Comparison of ENCODE assay signal across 8 cellular contexts in genomic region chr2:119126650-119127049, GRCh38. TPM values are rescaled to one million over a fixed set of nuclear protein-coding genes. Genes with fewer than 3 reads are reported as not detected.
DNase-seq lines count a peak whose midpoint lies in the region; ATAC-seq lines count a peak whose summit lies in the region.

No MANE protein-coding gene starts in this region.

- peak; percentile 9 for DNase-seq in EH (ENCODE audit: low read depth)
- DNase-seq in HuH-7.5 (ENCODE audit: low spot score), result peak; percentile 49
- peak; percentile 44 for DNase-seq in activated CD8-positive, alpha-beta T cell treated with anti-CD3 and anti-CD28 coated beads, Interleukin-2, amount 10 ng/mL, durations not matched to agents 7 days and 5 days
- peak; percentile 1 to 9 (median 3) for DNase-seq in immature natural killer cell
- no peak for DNase-seq in NCI-H345 treated with DMSO at 0.1 percent for 48 hours (lab: John Stamatoyannopoulos, UW; ENCODE audit: unreplicated experiment)
- no peak for DNase-seq in NCI-H446 (lab: John Stamatoyannopoulos, UW)

- H3K36me3 Mint-ChIP-seq in activated CD8-positive, alpha-beta T cell treated with anti-CD3 and anti-CD28 coated beads, Interleukin-2, amount 10 ng/mL, durations not matched to agents 7 days and 5 days (ENCODE audit: low read depth), result no peaks in the 10 kb centered on the region
- H3K36me3 Mint-ChIP-seq in immature natural killer cell, result no peaks in the 10 kb centered on the region

- H3K4me1 Mint-ChIP-seq in activated CD8-positive, alpha-beta T cell treated with anti-CD3 and anti-CD28 coated beads, Interleukin-2, amount 10 ng/mL, durations not matched to agents 7 days and 5 days (ENCODE audit: low read depth), result no peaks in the 10 kb centered on the region
- H3K4me1 Mint-ChIP-seq in immature natural killer cell, result no peaks in the 10 kb centered on the region

- H3K27ac Mint-ChIP-seq in activated CD8-positive, alpha-beta T cell treated with anti-CD3 and anti-CD28 coated beads, Interleukin-2, amount 10 ng/mL, durations not matched to agents 7 days and 5 days, result no peak overlapping the region
- H3K27ac Mint-ChIP-seq in immature natural killer cell, result no peak overlapping the region

- H3K27me3 Mint-ChIP-seq in activated CD8-positive, alpha-beta T cell treated with anti-CD3 and anti-CD28 coated beads, Interleukin-2, amount 10 ng/mL, durations not matched to agents 7 days and 5 days (ENCODE audit: low read depth), result no peaks in the 10 kb centered on the region
- H3K27me3 Mint-ChIP-seq in immature natural killer cell (ENCODE audit: low read depth in 3 of 3), result peaks cover 4 to 6% (median 6%) of the 10 kb centered on the region in 3 donors

- POLR2A ChIA-PET in activated CD8-positive, alpha-beta T cell treated with anti-CD3 and anti-CD28 coated beads, Interleukin-2, amount 10 ng/mL, durations not matched to agents 7 days and 5 days (lab: Charles Lee), result no interaction called here

- ATAC-seq in activated CD8-positive, alpha-beta T cell treated with anti-CD3 and anti-CD28 coated beads, Interleukin-2, amount 10 ng/mL, durations not matched to agents 7 days and 5 days, result no peak
- ATAC-seq in GM19351 (IDR thresholded peaks at IDR 0.05; ENCODE audit: unreplicated experiment) (no peak), HG03025 (IDR thresholded peaks at IDR 0.05; ENCODE audit: low FRiP score, unreplicated experiment) (no peak)

- H3K9me3 Mint-ChIP-seq in activated CD8-positive, alpha-beta T cell treated with anti-CD3 and anti-CD28 coated beads, Interleukin-2, amount 10 ng/mL, durations not matched to agents 7 days and 5 days (ENCODE audit: insufficient read depth), result no peaks in the 10 kb centered on the region
- H3K9me3 Mint-ChIP-seq in immature natural killer cell, result no peaks in the 10 kb centered on the region

- CTCF ChIA-PET in activated CD8-positive, alpha-beta T cell treated with anti-CD3 and anti-CD28 coated beads, Interleukin-2, amount 10 ng/mL, durations not matched to agents 7 days and 5 days (lab: Charles Lee), result interaction anchor here (1.1 to 1.2 kb wide), 3 partner anchors 13 to 246 kb away, joined by 3 to 10 read pairs (median 3); no protein-coding TSS in a partner anchor

- H3K4me3 Mint-ChIP-seq in activated CD8-positive, alpha-beta T cell treated with anti-CD3 and anti-CD28 coated beads, Interleukin-2, amount 10 ng/mL, durations not matched to agents 7 days and 5 days, result no peak overlapping the region
- no peak overlapping the region for H3K4me3 Mint-ChIP-seq in immature natural killer cell

RNA-seq across cellular contexts. Expression of gene C1QL2, which starts 31.9 kb away (rescaled TPM):
- total RNA-seq in activated CD8-positive, alpha-beta T cell treated with anti-CD3 and anti-CD28 coated beads, Interleukin-2, amount 10 ng/mL, durations not matched to agents 7 days and 5 days, result not detected
- polyA plus RNA-seq in immature natural killer cell, result not detected

Comparison
In these comparisons a context has a peak if more than half of its experiments do, and no peak if none do; other contexts are left out.
1. DNase-seq: peak in EH (single experiment), HuH-7.5 (single experiment), activated CD8-positive, alpha-beta T cell treated with anti-CD3 and anti-CD28 coated beads, Interleukin-2, amount 10 ng/mL, durations not matched to agents 7 days and 5 days (single experiment) and immature natural killer cell (3 of 3); none in NCI-H345 treated with DMSO at 0.1 percent for 48 hours (single experiment) and NCI-H446 (0 of 2).